Comparison of ENCODE assay signal across 8 cellular contexts in genomic region chr1:32334864-32335618, GRCh38. TPM values are rescaled to one million over a fixed set of nuclear protein-coding genes. Genes with fewer than 3 reads are reported as not detected.
DNase-seq lines count a peak whose midpoint lies in the region; ATAC-seq and TF ChIP-seq lines count a peak whose summit lies in the region.

No MANE protein-coding gene starts in this region.

- TF ChIP-seq POLR2A in transverse colon (IDR thresholded peaks at IDR 0.05): no peak

- peaks cover 32% of the 10 kb centered on the region for H3F3A ChIP-seq in GM23338 (replicated peaks; ENCODE audit: low read depth)

- peak overlapping the region; percentile 98 for H3K9ac ChIP-seq in NT2/D1 (ENCODE audit: insufficient read length, low read depth)

- peaks cover 18% of the 10 kb centered on the region for H3K79me2 ChIP-seq in GM23338 (replicated peaks; ENCODE audit: insufficient read depth)

- intact Hi-C loops in transverse colon (cut with DNase I; ENCODE audit: low total_unique reads): no loop called here

- in situ Hi-C loops in transverse colon (cut with MboI; ENCODE audit: low pct_ligation_motif_present in 1 of 4, low pct_unique_long_range_greater_than_20kb in 1 of 4, low sequenced_read_pairs in 3 of 4): no loop called here

- no peak overlapping the region for H2AFZ ChIP-seq in GM23338
- no peak overlapping the region for H2AFZ ChIP-seq in neuron (ENCODE audit: low read depth, low read length)

- peaks cover 32% of the 10 kb centered on the region for H3K4me1 ChIP-seq in CD4-positive, CD25-positive, alpha-beta regulatory T cell (ENCODE audit: control insufficient read depth, insufficient read depth, low read length, poor library complexity, severe bottlenecking)
- H3K4me1 ChIP-seq in GM23338 (ENCODE audit: insufficient read depth) (peaks cover 34% of the 10 kb centered on the region), NT2/D1 (ENCODE audit: insufficient read depth, insufficient read length) (peaks cover 30% of the 10 kb centered on the region), neuron (ENCODE audit: insufficient read depth, low read length) (peaks cover 46% of the 10 kb centered on the region), transverse colon (peaks cover 16 to 61% (median 43%) of the 10 kb centered on the region in 4 donors)

- peaks cover 5% of the 10 kb centered on the region for H3K27me3 Mint-ChIP-seq in CD4-positive, CD25-positive, alpha-beta regulatory T cell
- peaks cover 42% of the 10 kb centered on the region for H3K27me3 Mint-ChIP-seq in GM23338 (ENCODE audit: insufficient read depth, low read depth, poor library complexity)

- H3K27me3 ChIP-seq in CD4-positive, CD25-positive, alpha-beta regulatory T cell (ENCODE audit: control insufficient read depth, insufficient read depth, low read length): no peaks in the 10 kb centered on the region
- peaks cover 7% of the 10 kb centered on the region; the same call in 1 of the 2 replicates for H3K27me3 ChIP-seq in GM23338 (ENCODE audit: insufficient read depth)
- H3K27me3 ChIP-seq in NT2/D1 (ENCODE audit: insufficient read depth, insufficient read length): peaks cover 10% of the 10 kb centered on the region
- H3K27me3 ChIP-seq in neuron (ENCODE audit: insufficient read depth, low read length): no peaks in the 10 kb centered on the region
- H3K27me3 ChIP-seq in transverse colon: no peaks in the 10 kb centered on the region

- peaks cover 33% of the 10 kb centered on the region for H3K36me3 ChIP-seq in CD4-positive, CD25-positive, alpha-beta regulatory T cell (ENCODE audit: control insufficient read depth, insufficient read depth, low read length)
- H3K36me3 ChIP-seq in GM23338 (ENCODE audit: insufficient read depth) (no peaks in the 10 kb centered on the region; the same call in none of the 2 replicates), NT2/D1 (ENCODE audit: insufficient read depth, insufficient read length, low read length) (peaks cover 53% of the 10 kb centered on the region), neuron (ENCODE audit: insufficient read depth, low read length) (peaks cover 39% of the 10 kb centered on the region), transverse colon (peaks cover 0 to 15% (median 4%) of the 10 kb centered on the region in 4 donors)

- no peak for TF ChIP-seq EP300 in transverse colon (IDR thresholded peaks at IDR 0.05; ENCODE audit: low read depth)

- peak; percentile 60 to 64 for TF ChIP-seq CTCF in GM23338 (conservative IDR thresholded peaks at IDR 0.05; ENCODE audit: low read depth in 2 of 2)
- TF ChIP-seq CTCF in foreskin fibroblast (IDR thresholded peaks at IDR 0.05; ENCODE audit: low read depth, low read length): peak; percentile 73
- TF ChIP-seq CTCF in transverse colon (IDR thresholded peaks at IDR 0.05): peak; percentile 58 to 83 (median 77)

- peak overlapping the region; percentile 73 to 91 (median 83) for H3K27ac Mint-ChIP-seq in CD4-positive, CD25-positive, alpha-beta regulatory T cell
- peak overlapping the region; percentile 98 for H3K27ac Mint-ChIP-seq in GM23338

- peak overlapping the region; percentile 98 for H3K4me2 ChIP-seq in GM23338

- peaks cover 15% of the 10 kb centered on the region for H3K36me3 Mint-ChIP-seq in CD4-positive, CD25-positive, alpha-beta regulatory T cell
- H3K36me3 Mint-ChIP-seq in GM23338 (ENCODE audit: low read depth): peaks cover 51% of the 10 kb centered on the region

- H3K9me3 Mint-ChIP-seq in CD4-positive, CD25-positive, alpha-beta regulatory T cell: no peaks in the 10 kb centered on the region
- H3K9me3 Mint-ChIP-seq in GM23338: peaks cover 5% of the 10 kb centered on the region; the same call in 2 of the 3 replicates

- peak overlapping the region; percentile 84 to 93 (median 90) for H3K4me3 Mint-ChIP-seq in CD4-positive, CD25-positive, alpha-beta regulatory T cell
- peak overlapping the region; percentile 96 for H3K4me3 Mint-ChIP-seq in GM23338

- H3K4me1 Mint-ChIP-seq in CD4-positive, CD25-positive, alpha-beta regulatory T cell: peaks cover 0 to 34% (median 26%) of the 10 kb centered on the region in 4 donors
- H3K4me1 Mint-ChIP-seq in GM23338: peaks cover 47% of the 10 kb centered on the region

- 2% methylated on average over 50 of the region's 56 CpGs; no CpG with 5 or more reads in 1 of the 2 donors for WGBS in transverse colon (ENCODE audit: low coverage in 1 of 2), 2 donors

- H3K4me3 ChIP-seq in CD4-positive, CD25-positive, alpha-beta regulatory T cell (ENCODE audit: low read depth, low read length): peak overlapping the region; percentile 15
- H3K4me3 ChIP-seq in GM23338 (peak overlapping the region; percentile 95), NT2/D1 (ENCODE audit: insufficient read length, low read depth) (peak overlapping the region; percentile 83), foreskin fibroblast (ENCODE audit: low read depth in 1 of 2, low read length in 2 of 2) (peak overlapping the region; percentile 60 to 69), neuron (ENCODE audit: low read length) (peak overlapping the region; percentile 58), transverse colon (peak overlapping the region; percentile 87 to 93 (median 90))

- no peak overlapping the region for H3K27ac ChIP-seq in CD4-positive, CD25-positive, alpha-beta regulatory T cell (ENCODE audit: insufficient read depth, low read length, poor library complexity, severe bottlenecking)
- H3K27ac ChIP-seq in GM23338 (ENCODE audit: low read depth) (peak overlapping the region; percentile 81), transverse colon (peak overlapping the region; percentile 84 to 91 (median 86))

- ATAC-seq in CD4-positive, CD25-positive, alpha-beta regulatory T cell (ENCODE audit: low read depth in 2 of 2): peak; percentile 57 to 61
- peak; percentile 3 for ATAC-seq in GM23338
- no peak for ATAC-seq in GM18511 (IDR thresholded peaks at IDR 0.05; ENCODE audit: unreplicated experiment)

- peaks cover 36% of the 10 kb centered on the region for H4K20me1 ChIP-seq in GM23338 (replicated peaks; ENCODE audit: insufficient read depth)

- DNase-seq in CD4-positive, CD25-positive, alpha-beta regulatory T cell: peak; percentile 53 to 71 (median 55)
- DNase-seq in GM23338 (ENCODE audit: low spot score) (peak; percentile 55), NT2/D1 (ENCODE audit: low read depth, low spot score) (no peak), activated T-helper 1 cell treated with Interleukin-2 at 50 U/mL for 16 hours (ENCODE audit: low read depth) (peak; percentile 64), foreskin fibroblast (peak in 1 of 2 donors; percentile 70), transverse colon (peak; percentile 65)

- H3K9me3 ChIP-seq in CD4-positive, CD25-positive, alpha-beta regulatory T cell (ENCODE audit: control insufficient read depth in 2 of 2, low read length in 2 of 2): no peaks in the 10 kb centered on the region
- no peaks in the 10 kb centered on the region for H3K9me3 ChIP-seq in NT2/D1 (ENCODE audit: insufficient read depth, low read length)
- H3K9me3 ChIP-seq in neuron (ENCODE audit: low read length): no peaks in the 10 kb centered on the region
- no peaks in the 10 kb centered on the region for H3K9me3 ChIP-seq in transverse colon

- no peaks in the 10 kb centered on the region for H3K9me2 ChIP-seq in GM23338 (ENCODE audit: insufficient read depth)

TF ChIP-seq in GM23338, 12 proteins besides CTCF, POLR2A, EP300 and RAD21:
- no peak for TF ChIP-seq POLR2AphosphoS5 (IDR thresholded peaks at IDR 0.05; ENCODE audit: low read depth)
- no peak for TF ChIP-seq EZH2phosphoT487 (IDR thresholded peaks at IDR 0.05; ENCODE audit: unreplicated experiment)
- TF ChIP-seq EZH2 (IDR thresholded peaks at IDR 0.05; ENCODE audit: low read depth, unreplicated experiment): no peak
- no peak for TF ChIP-seq ZNF114 (CRISPR knock-in tag; IDR thresholded peaks at IDR 0.05)

RNA-seq across cellular contexts. Expression of gene MARCKSL1, which starts 1.0 kb away (rescaled TPM):
- total RNA-seq in CD4-positive, CD25-positive, alpha-beta regulatory T cell: 27.5 TPM
- polyA plus RNA-seq in CD4-positive, CD25-positive, alpha-beta regulatory T cell: 10 to 100 TPM; 34.4 to 59.4 (median 48.7) TPM
- total RNA-seq in GM23338 (2014; rRNA removed; shearing (Covaris generic)): 266 and 329 TPM in 2 replicates
- polyA plus RNA-seq in GM23338 (2016; fragmentation: Nextera tagmentation; extraction: Ambion mirVana): 553 and 576 TPM in 2 replicates
- total RNA-seq in transverse colon: 10 to 100 TPM; 40.0 to 62.8 (median 53.0) TPM

RNA-seq across cellular contexts. Expression of gene FAM229A, which starts 27.2 kb away (rescaled TPM):
- 43.2 TPM for total RNA-seq in CD4-positive, CD25-positive, alpha-beta regulatory T cell
- under 1 TPM in 2 of 4 donors, not detected in 2; 0.14 to 0.31 TPM for polyA plus RNA-seq in CD4-positive, CD25-positive, alpha-beta regulatory T cell
- 0.27 and 4.2 TPM in 2 replicates for total RNA-seq in GM23338 (2014; rRNA removed; shearing (Covaris generic))
- polyA plus RNA-seq in GM23338 (2016; fragmentation: Nextera tagmentation; extraction: Ambion mirVana): 2.1 and 3.6 TPM in 2 replicates
- total RNA-seq in transverse colon: 10 to 100 TPM; 12.1 to 59.1 (median 21.1) TPM

RNA-seq across cellular contexts. Expression of gene TSSK3, which starts 27.3 kb away (rescaled TPM):
- total RNA-seq in CD4-positive, CD25-positive, alpha-beta regulatory T cell: 0.76 TPM
- polyA plus RNA-seq in CD4-positive, CD25-positive, alpha-beta regulatory T cell: 1 to 10 TPM in 2 of 4 donors, not detected in 2; 1.1 to 1.9 TPM
- total RNA-seq in GM23338 (2014; rRNA removed; shearing (Covaris generic)): not detected in 2 replicates
- polyA plus RNA-seq in GM23338 (2016; fragmentation: Nextera tagmentation; extraction: Ambion mirVana): 0.54 TPM in 1 of 2 replicates, not detected in the other
- 1 to 10 TPM in 2 of 4 donors, not detected in 2; 1.3 to 1.4 TPM for total RNA-seq in transverse colon

RNA-seq across cellular contexts. Expression of gene HDAC1, which starts 43.2 kb away (rescaled TPM):
- 98.2 TPM for total RNA-seq in CD4-positive, CD25-positive, alpha-beta regulatory T cell
- polyA plus RNA-seq in CD4-positive, CD25-positive, alpha-beta regulatory T cell: 100 to 1,000 TPM; 132 to 150 (median 147) TPM
- 104 and 116 TPM in 2 replicates for total RNA-seq in GM23338 (2014; rRNA removed; shearing (Covaris generic))
- polyA plus RNA-seq in GM23338 (2016; fragmentation: Nextera tagmentation; extraction: Ambion mirVana): 82.6 and 84.7 TPM in 2 replicates
- total RNA-seq in transverse colon: 100 to 1,000 TPM in 3 of 4 donors, 10 to 100 TPM in 1; 85.2 to 218 (median 174) TPM

RNA-seq across cellular contexts. Expression of gene BSDC1, which starts 59.2 kb away (rescaled TPM):
- total RNA-seq in CD4-positive, CD25-positive, alpha-beta regulatory T cell: 198 TPM
- 10 to 100 TPM; 27.3 to 45.4 (median 40.1) TPM for polyA plus RNA-seq in CD4-positive, CD25-positive, alpha-beta regulatory T cell
- 50.7 and 55.8 TPM in 2 replicates for total RNA-seq in GM23338 (2014; rRNA removed; shearing (Covaris generic))
- polyA plus RNA-seq in GM23338 (2016; fragmentation: Nextera tagmentation; extraction: Ambion mirVana): 22.7 and 24.9 TPM in 2 replicates
- total RNA-seq in transverse colon: 100 to 1,000 TPM in 3 of 4 donors, 10 to 100 TPM in 1; 94.8 to 140 (median 117) TPM

Comparison
In these comparisons a context has a peak if more than half of its experiments do, and no peak if none do; other contexts are left out.
1. H3K4me3 ChIP-seq: peak in every context shown above with its lines; median percentile 95 in GM23338; 90 in transverse colon; 83 in NT2/D1; 64 in foreskin fibroblast; 58 in neuron; 15 in CD4-positive, CD25-positive, alpha-beta regulatory T cell.